Comparison of ENCODE assay signal across 21 cellular contexts in the genomic region with DNA sequence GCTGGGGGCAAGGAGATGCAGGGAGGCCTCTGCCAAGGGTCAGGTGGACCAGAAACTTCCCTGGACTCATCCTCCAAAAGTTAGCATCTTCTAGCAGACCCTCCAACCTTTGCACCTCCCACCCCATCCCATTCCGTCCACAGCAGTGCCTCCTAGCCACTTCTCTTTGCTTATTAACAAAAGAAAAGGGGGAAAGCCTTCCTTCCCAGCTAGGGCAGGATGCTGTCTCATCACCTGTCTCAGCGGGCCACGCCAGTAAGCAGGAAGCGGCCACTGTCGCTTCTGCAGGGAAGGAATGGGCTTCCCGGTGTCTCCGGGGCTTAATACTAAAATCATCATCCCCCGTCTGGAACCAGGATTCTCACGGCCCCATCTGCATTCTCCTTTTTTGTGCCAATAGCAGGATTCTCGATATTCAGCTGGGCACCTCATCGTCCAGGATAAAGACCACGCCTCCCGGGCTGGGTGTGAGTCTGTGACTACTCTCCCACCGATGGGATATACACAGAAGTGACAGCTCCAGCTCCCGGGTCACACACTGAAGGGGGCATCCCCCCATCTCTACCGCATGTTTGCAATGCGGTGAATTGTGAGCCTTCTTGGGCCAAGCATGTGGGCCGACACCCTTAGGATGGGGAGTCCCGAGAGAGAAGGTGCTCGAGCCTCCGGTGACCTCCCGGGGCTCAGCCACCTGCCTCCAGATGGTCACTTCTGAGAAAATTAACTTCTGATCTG. TPM values are rescaled to one million over a fixed set of nuclear protein-coding genes. Genes with fewer than 3 reads are reported as not detected.
DNase-seq lines count a peak whose midpoint lies in the region; ATAC-seq, FAIRE-seq and TF ChIP-seq lines count a peak whose summit lies in the region.
"Had no signal": no experiment of that assay in that cellular context is flagged by ENCODE, and none has a peak within 500 bp of the region (broad histone marks: within the 10 kb centered on the region; RNA-seq: fewer than 3 reads in every experiment).

No MANE protein-coding gene starts in this region.

- POLR2A ChIA-PET in HepG2 (lab: Yijun Ruan, JAX) = no interaction called here

- no peak overlapping the region for H3K4me3 ChIP-seq in right lobe of liver
- no peak overlapping the region for H3K4me3 ChIP-seq in HepG2 (replicated peaks in 1 of 3; ENCODE audit: insufficient read depth in 1 of 3, low read depth in 2 of 3, low read length in 3 of 3)
- H3K4me3 ChIP-seq in endodermal cell (ENCODE audit: low read length) = no peak overlapping the region
- H3K4me3 ChIP-seq in ovary = no peak overlapping the region
- H3K4me3 ChIP-seq: GM23248, heart right ventricle had no signal

- no peaks in the 10 kb centered on the region for H3K4me1 Mint-ChIP-seq in endodermal cell

- no peaks in the 10 kb centered on the region for H3K79me2 ChIP-seq in HepG2 (ENCODE audit: insufficient read depth, low read length)

- TF ChIP-seq POLR2A in right lobe of liver (IDR thresholded peaks at IDR 0.05) (no peak), HepG2 (IDR thresholded peaks at IDR 0.05; ENCODE audit: insufficient read depth in 1 of 2, low read depth in 2 of 2, low read length in 2 of 2) (no peak), ovary (IDR thresholded peaks at IDR 0.05) (no peak)

- TF ChIP-seq CTCF in right lobe of liver (IDR thresholded peaks at IDR 0.05) = no peak
- no peak for TF ChIP-seq CTCF in HepG2 (CRISPR knock-in tag; IDR thresholded peaks at IDR 0.05)
- TF ChIP-seq CTCF in endodermal cell (conservative IDR thresholded peaks at IDR 0.05) = no peak
- no peak for TF ChIP-seq CTCF in ovary (IDR thresholded peaks at IDR 0.05)

- H3K9me3 ChIP-seq in right lobe of liver (no peaks in the 10 kb centered on the region), HepG2 (ENCODE audit: low read length) (no peaks in the 10 kb centered on the region), endodermal cell (ENCODE audit: control insufficient read depth, low read length) (no peaks in the 10 kb centered on the region), ovary (no peaks in the 10 kb centered on the region)
- H3K9me3 ChIP-seq: heart right ventricle had no signal

- no peak overlapping the region for H2AFZ ChIP-seq in HepG2 (ENCODE audit: low read length)
- H2AFZ ChIP-seq: GM23248 had no signal

- no peaks in the 10 kb centered on the region for H3K9me3 Mint-ChIP-seq in endodermal cell
- H3K9me3 Mint-ChIP-seq: neural crest cell; T-helper 1 cell treated with Interleukin-12 subunit alpha and Interleukin-12 subunit beta and Interleukin-4 antibody, amounts not matched to agents 30 μg/mL and 1 μg/mL, for 36 hours had no signal

- CTCF ChIA-PET in HepG2 (lab: Yijun Ruan, JAX; ENCODE audit: low intra/inter-chr PET ratio, low total read pairs) = no interaction called here

- H3K36me3 Mint-ChIP-seq in endodermal cell (ENCODE audit: low read depth) = no peaks in the 10 kb centered on the region

- no peak for FAIRE-seq in HepG2 (lab: Jason Lieb, UNC)
- FAIRE-seq: GM12891 had no signal

- no peak for TF ChIP-seq RAD21 in HepG2 (CRISPR knock-in tag; IDR thresholded peaks at IDR 0.05)

- H3K4me2 ChIP-seq in HepG2 (ENCODE audit: low read depth, low read length) = no peak overlapping the region

- intact Hi-C loops in right lobe of liver (cut with DNase I) = no loop called here
- intact Hi-C loops in HepG2 (cut with micrococcal nuclease; ENCODE audit: unreplicated experiment) = no loop called here
- intact Hi-C loops in ovary (cut with DNase I) = no loop called here

- ATAC-seq in right lobe of liver (no peak), HepG2 (no peak), HG03108 (IDR thresholded peaks at IDR 0.05; ENCODE audit: unreplicated experiment) (no peak)
- ATAC-seq: heart right ventricle had no signal

- DNase-seq in right lobe of liver = peak; percentile 7 to 37 (median 36)
- no peak for DNase-seq in HepG2 (ENCODE audit: low spot score)
- DNase-seq in endodermal cell = peak; percentile 74
- DNase-seq in ovary = peak in 3 of 5 donors; percentile 2 to 7 (median 5)
- DNase-seq in substantia nigra (lab: John Stamatoyannopoulos, UW) = no peak
- DNase-seq in NCI-H128 (lab: John Stamatoyannopoulos, UW; ENCODE audit: unreplicated experiment) = no peak
- DNase-seq: AML-193; effector CD4-positive, alpha-beta T cell; GF-D8; GM23248; mesenchymal stem cell; NCI-H187 treated with DMSO at 0.1 percent for 48 hours; NCI-H446; SHP77 treated with DMSO at 0.1 percent for 48 hours; stimulated activated CD4-positive, alpha-beta T cell treated with anti-CD3 and anti-CD28 coated beads, Interleukin-2, amount 100 ng/mL, for 48 hours had no signal

- no peaks in the 10 kb centered on the region; the same call in 1 of the 2 replicates for H4K20me1 ChIP-seq in HepG2 (ENCODE audit: insufficient read depth, low read length)

- TF ChIP-seq EP300 in HepG2 (IDR thresholded peaks at IDR 0.05; ENCODE audit: low read depth in 2 of 2, low read length in 2 of 2) (no peak), HepG2 (CRISPR knock-in tag; IDR thresholded peaks at IDR 0.05; ENCODE audit: borderline replicate concordance) (no peak), ovary (IDR thresholded peaks at IDR 0.05) (no peak)

- in situ Hi-C loops in HepG2 (cut with HindIII; ENCODE audit: extremely low pct_ligation_motif_present, low pct_unique_long_range_greater_than_20kb) = no loop called here

- no TSS peak for BruUV-seq in HepG2 (replicated peaks; lab: Mats Ljungman, UMichigan)

- H3K4me3 Mint-ChIP-seq in endodermal cell = no peak overlapping the region
- H3K4me3 Mint-ChIP-seq: neural crest cell; T-helper 1 cell treated with Interleukin-12 subunit alpha and Interleukin-12 subunit beta and Interleukin-4 antibody, amounts not matched to agents 30 μg/mL and 1 μg/mL, for 36 hours had no signal

- no peak overlapping the region for H3K27ac Mint-ChIP-seq in endodermal cell
- H3K27ac Mint-ChIP-seq: T-helper 1 cell treated with Interleukin-12 subunit alpha and Interleukin-12 subunit beta and Interleukin-4 antibody, amounts not matched to agents 30 μg/mL and 1 μg/mL, for 36 hours had no signal

- H3K27me3 Mint-ChIP-seq in endodermal cell (ENCODE audit: insufficient read depth) = no peaks in the 10 kb centered on the region

- H3K27me3 ChIP-seq in right lobe of liver = no peaks in the 10 kb centered on the region
- H3K27me3 ChIP-seq in HepG2 (ENCODE audit: control insufficient read depth in 1 of 2, insufficient read depth in 2 of 2, low read length in 2 of 2) = peaks cover 8 to 84% of the 10 kb centered on the region in 2 experiments; a peak in 4 of 5 replicates
- no peaks in the 10 kb centered on the region for H3K27me3 ChIP-seq in endodermal cell (ENCODE audit: control insufficient read depth, insufficient read depth, low read length, poor library complexity, severe bottlenecking)
- H3K27me3 ChIP-seq in ovary = no peaks in the 10 kb centered on the region

- no peak overlapping the region for H3K27ac ChIP-seq in right lobe of liver
- no peak overlapping the region for H3K27ac ChIP-seq in HepG2 (ENCODE audit: extremely low read length, insufficient read depth, low read length)
- H3K27ac ChIP-seq in endodermal cell (ENCODE audit: low read depth, low read length) = no peak overlapping the region
- no peak overlapping the region for H3K27ac ChIP-seq in ovary
- no peak overlapping the region for H3K27ac ChIP-seq in substantia nigra (ENCODE audit: low read depth, low read length, poor library complexity, severe bottlenecking)
- H3K27ac ChIP-seq: GM23248, heart right ventricle had no signal

- H3K36me3 ChIP-seq in right lobe of liver (no peaks in the 10 kb centered on the region), HepG2 (replicated peaks in 1 of 2; ENCODE audit: control insufficient read depth in 1 of 2, insufficient read depth in 2 of 2, low read length in 2 of 2) (no peaks in the 10 kb centered on the region), endodermal cell (ENCODE audit: control insufficient read depth, insufficient read depth, low read length) (no peaks in the 10 kb centered on the region), ovary (no peaks in the 10 kb centered on the region)
- H3K36me3 ChIP-seq: heart right ventricle had no signal

- no peaks in the 10 kb centered on the region for H3K4me1 ChIP-seq in right lobe of liver
- H3K4me1 ChIP-seq in HepG2 (ENCODE audit: insufficient read depth, low read length) = no peaks in the 10 kb centered on the region
- H3K4me1 ChIP-seq in endodermal cell (ENCODE audit: control insufficient read depth, insufficient read depth, low read length) = no peaks in the 10 kb centered on the region
- no peaks in the 10 kb centered on the region for H3K4me1 ChIP-seq in ovary (ENCODE audit: insufficient read depth)
- H3K4me1 ChIP-seq: heart right ventricle had no signal

- WGBS in right lobe of liver (ENCODE audit: insufficient coverage, low coverage, low lambda C conversion rate, missing lambda C conversion rate) = 53% methylated on average over 11 of the region's 22 CpGs
- 41% methylated on average over 22 of the region's 22 CpGs for WGBS in HepG2 (ENCODE audit: low lambda C conversion rate)
- WGBS in endodermal cell (ENCODE audit: insufficient coverage in 1 of 2, insufficient read length in 1 of 2), 2 experiments = 83 to 84% methylated on average over 21 to 22 of the region's 22 CpGs
- 76 to 78% (median 78%) methylated on average over 22 of the region's 22 CpGs for WGBS in ovary, 3 donors

- H3K9ac ChIP-seq in HepG2 (ENCODE audit: insufficient read depth, low read depth, low read length) = no peak overlapping the region
- H3K9ac ChIP-seq in endodermal cell (ENCODE audit: extremely low read depth, low read length, poor library complexity, severe bottlenecking) = no peak overlapping the region
- H3K9ac ChIP-seq: GM23248 had no signal

RNA-seq across cellular contexts. Expression of a gene that starts 15.5 kb away (rescaled TPM):
- total RNA-seq in right lobe of liver (not detected), HepG2 (2016; rRNA removed; fragmentation: Illumina TruSeq; extraction: Trizol) (not detected in 2 replicates), endodermal cell (1 to 10 TPM; 2.6 to 7.3 TPM), ovary (1 to 10 TPM in 1 of 7 donors, under 1 TPM in 4, not detected in 2; 0.13 to 3.4 (median 0.20) TPM)
- not detected in 2 replicates for total RNA-seq in HepG2 (2016; cell fraction: cytosol; rRNA removed; fragmentation: Illumina TruSeq; extraction: Trizol; ENCODE audit: low read depth)
- not detected in 2 replicates for total RNA-seq in HepG2 (2016; cell fraction: insoluble cytoplasmic fraction; rRNA removed; fragmentation: Illumina TruSeq; extraction: Trizol)
- not detected in 2 replicates for total RNA-seq in HepG2 (2016; cell fraction: membrane; rRNA removed; fragmentation: Illumina TruSeq; extraction: Trizol)
- total RNA-seq in HepG2 (2016; cell fraction: nucleus; rRNA removed; fragmentation: Illumina TruSeq; extraction: Trizol) = not detected in 2 replicates
- polyA plus RNA-seq in HepG2 (2011; rRNA removed) (not detected in 2 replicates), ovary (under 1 TPM; 0.07 to 0.97 TPM)
- 0.03 TPM in 1 of 2 replicates, not detected in the other for polyA plus RNA-seq in HepG2 (2011; cell fraction: cytosol; rRNA removed)
- not detected in 2 replicates for polyA plus RNA-seq in HepG2 (2011; cell fraction: nucleus; rRNA removed)
- polyA plus RNA-seq in HepG2 (2012) = 0.25 TPM in 1 of 2 replicates, not detected in the other
- polyA plus RNA-seq in HepG2 (2016; cell fraction: cytosol; fragmentation: Illumina TruSeq; extraction: Trizol; ENCODE audit: low read depth) = not detected in 2 replicates
- polyA plus RNA-seq in HepG2 (2016; cell fraction: insoluble cytoplasmic fraction; fragmentation: Illumina TruSeq; extraction: Trizol; ENCODE audit: low read depth) = not detected in 2 replicates
- polyA plus RNA-seq in HepG2 (2016; cell fraction: membrane; fragmentation: Illumina TruSeq; extraction: Trizol; ENCODE audit: low read depth) = not detected in 2 replicates
- polyA plus RNA-seq in HepG2 (2016; cell fraction: nucleus; fragmentation: Illumina TruSeq; extraction: Trizol; ENCODE audit: insufficient read depth, low read depth) = not detected in 2 replicates
- polyA minus RNA-seq in HepG2 (2011; rRNA and poly(A)+ RNA removed; ENCODE audit: low replicate concordance) = 0.05 TPM in 1 of 2 replicates, not detected in the other
- not detected in 2 replicates for polyA minus RNA-seq in HepG2 (2011; cell fraction: cytosol; rRNA and poly(A)+ RNA removed)
- not detected in 2 replicates for polyA minus RNA-seq in HepG2 (2011; cell fraction: nucleus; rRNA and poly(A)+ RNA removed)
- 6.3 TPM for polyA plus RNA-seq in endodermal cell (2013, experiment 1 of 2)
- polyA plus RNA-seq in endodermal cell (2013, experiment 2 of 2) = 6.3 TPM
- total RNA-seq: fibroblast of lung, GM23248, heart right ventricle had no signal
- polyA plus RNA-seq: fibroblast of lung, GM23248, heart right ventricle had no signal

Comparison
In these comparisons a context has a peak if more than half of its experiments do, and no peak if none do; other contexts are left out.
1. DNase-seq: peak in right lobe of liver (3 of 3), endodermal cell (single experiment) and ovary (3 of 5); none in HepG2 (single experiment), substantia nigra (0 of 49) and NCI-H128 (single experiment).